Comparison of ENCODE assay signal across 9 cellular contexts in the genomic region with DNA sequence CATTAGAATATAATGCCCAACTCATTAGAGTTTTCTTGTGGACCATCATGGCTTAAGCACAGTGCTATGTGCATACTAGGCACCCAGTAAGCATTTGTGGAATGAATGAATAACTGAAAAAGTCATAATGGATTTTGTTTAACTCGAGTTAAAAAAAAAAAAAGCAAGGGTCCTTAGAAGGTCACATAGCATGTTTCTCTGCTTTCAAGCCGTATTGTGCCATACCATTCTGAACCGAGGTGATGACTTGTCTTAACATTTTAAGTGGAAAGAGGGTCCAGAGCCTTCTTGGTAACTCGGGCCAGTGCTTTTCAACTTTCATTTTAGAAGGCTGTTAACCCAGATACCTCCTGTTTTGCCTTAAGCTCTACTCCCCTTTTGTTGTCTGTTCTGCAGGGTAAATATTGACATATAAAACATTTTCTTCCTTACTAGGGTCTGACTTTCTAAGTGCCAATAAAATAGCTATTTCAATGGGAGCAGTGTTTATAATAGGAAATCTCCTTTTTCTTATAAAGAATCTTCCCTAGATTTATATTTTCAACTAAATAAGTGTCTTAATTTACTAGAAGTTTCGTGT. TPM values are rescaled to one million over a fixed set of nuclear protein-coding genes. Genes with fewer than 3 reads are reported as not detected.
DNase-seq lines count a peak whose midpoint lies in the region; ATAC-seq, FAIRE-seq and TF ChIP-seq lines count a peak whose summit lies in the region.
"Had no signal": no experiment of that assay in that cellular context is flagged by ENCODE, and none has a peak within 500 bp of the region (broad histone marks: within the 10 kb centered on the region; RNA-seq: fewer than 3 reads in every experiment).

No MANE protein-coding gene starts in this region.

- TF ChIP-seq POLR2A in Peyer's patch (IDR thresholded peaks at IDR 0.05), result no peak

- peaks cover 9% of the 10 kb centered on the region for H3K4me1 ChIP-seq in ES-I3 (ENCODE audit: insufficient read depth, low read length)
- H3K4me1 ChIP-seq in Peyer's patch, result peaks cover 0 to 26% (median 10%) of the 10 kb centered on the region in 4 donors
- peaks cover 13 to 27% (median 23%) of the 10 kb centered on the region in 3 donors for H3K4me1 ChIP-seq in pancreas

- H3K27ac ChIP-seq in Peyer's patch, result peak overlapping the region; percentile 91 to 97 (median 96)
- H3K27ac ChIP-seq in pancreas, result peak overlapping the region in 2 of 4 donors; percentile 89 to 93

- 13 to 21% methylated on average over 5 of the region's 5 CpGs for WGBS in pancreas, 2 donors

- ATAC-seq in pancreas (no peak), GM18498 (IDR thresholded peaks at IDR 0.05; ENCODE audit: unreplicated experiment) (no peak)

- no peak for DNase-seq in Peyer's patch
- no peak for DNase-seq in epithelial cell of esophagus (ENCODE audit: low read depth)
- DNase-seq in pancreas, result no peak
- no peak for DNase-seq in SHP77 (lab: John Stamatoyannopoulos, UW)
- DNase-seq in cerebellar nuclear complex (lab: John Stamatoyannopoulos, UW), result no peak
- DNase-seq in germinal center (ENCODE audit: low spot score), result no peak

- no peaks in the 10 kb centered on the region for H3K27me3 ChIP-seq in Peyer's patch
- H3K27me3 ChIP-seq in pancreas, result no peaks in the 10 kb centered on the region

- FAIRE-seq in pancreas (lab: Jason Lieb, UNC), result no peak

- H3K9ac ChIP-seq in ES-I3 (ENCODE audit: low read depth, low read length), result peak overlapping the region; percentile 70; the same call in 1 of the 2 replicates

- TF ChIP-seq CTCF in Peyer's patch (IDR thresholded peaks at IDR 0.05) (no peak), epithelial cell of esophagus (IDR thresholded peaks at IDR 0.05; ENCODE audit: insufficient read depth, low read depth, low read length, missing control alignments) (no peak), pancreas (IDR thresholded peaks at IDR 0.05) (no peak)

- intact Hi-C loops in pancreas (cut with DNase I), result no loop called here

- peak overlapping the region; percentile 76 to 89 (median 88) for H3K4me3 ChIP-seq in Peyer's patch
- peak overlapping the region; percentile 89 for H3K4me3 ChIP-seq in epithelial cell of esophagus (ENCODE audit: low read length)
- peak overlapping the region in 3 of 4 donors; percentile 81 to 88 (median 84) for H3K4me3 ChIP-seq in pancreas

- H3K36me3 ChIP-seq in ES-I3 (ENCODE audit: insufficient read depth, low read length) (no peaks in the 10 kb centered on the region), Peyer's patch (no peaks in the 10 kb centered on the region), pancreas (no peaks in the 10 kb centered on the region)

- H3K9me3 ChIP-seq in ES-I3 (ENCODE audit: control insufficient read depth, insufficient read depth, low read length), result no peaks in the 10 kb centered on the region
- no peaks in the 10 kb centered on the region for H3K9me3 ChIP-seq in Peyer's patch
- no peaks in the 10 kb centered on the region for H3K9me3 ChIP-seq in pancreas

RNA-seq across cellular contexts. Expression of a gene that starts 0.8 kb away (rescaled TPM):
- total RNA-seq in Peyer's patch (1 to 10 TPM in 1 of 4 donors, not detected in 3; 4.1 TPM), pancreas (1 to 10 TPM in 1 of 6 donors, under 1 TPM in 5; 0.28 to 1.1 (median 0.57) TPM)
- polyA plus RNA-seq in pancreas, result 1 to 10 TPM in 1 of 2 donors, under 1 TPM in 1; 0.87 to 1.4 TPM

RNA-seq across cellular contexts. Expression of a gene that starts 1.4 kb away (rescaled TPM):
- total RNA-seq in Peyer's patch (10 to 100 TPM; 28.1 to 82.1 (median 51.2) TPM), pancreas (10 to 100 TPM in 5 of 6 donors, 1 to 10 TPM in 1; 8.2 to 16.5 (median 13.4) TPM)
- polyA plus RNA-seq in pancreas, result 1 to 10 TPM; 1.9 to 6.7 TPM

RNA-seq across cellular contexts. Expression of a gene that starts 54.3 kb away (rescaled TPM):
- not detected for total RNA-seq in Peyer's patch
- total RNA-seq in pancreas, result not detected
- under 1 TPM; 0.19 to 0.54 TPM for polyA plus RNA-seq in pancreas
- total RNA-seq: left lobe of liver had no signal
